14 cellular contexts compared by ENCODE assay signal in genomic region chr1:29201595-29202051, GRCh38. TPM values are rescaled to one million over a fixed set of nuclear protein-coding genes. Genes with fewer than 3 reads are reported as not detected.
DNase-seq lines count a peak whose midpoint lies in the region; ATAC-seq and TF ChIP-seq lines count a peak whose summit lies in the region.
"Had no signal": no experiment of that assay in that cellular context is flagged by ENCODE, and none has a peak within 500 bp of the region (broad histone marks: within the 10 kb centered on the region; RNA-seq: fewer than 3 reads in every experiment).

No MANE protein-coding gene starts in this region.

- WGBS in mesodermal cell (ENCODE audit: insufficient coverage in 2 of 2), 2 experiments: 87 to 100% methylated on average over 4 to 6 of the region's 6 CpGs

- peaks cover 49% of the 10 kb centered on the region for H3K36me3 ChIP-seq in mesodermal cell (ENCODE audit: control insufficient read depth, insufficient read depth, low read length)

- H3K9me3 ChIP-seq in mesodermal cell (ENCODE audit: control insufficient read depth, low read length): no peaks in the 10 kb centered on the region

- H3K27ac Mint-ChIP-seq in stimulated activated naive CD8-positive, alpha-beta T cell treated with anti-CD3 and anti-CD28 coated beads, Interleukin-15, amount 100 ng/mL, for 72 hours: no peak overlapping the region
- peak overlapping the region; percentile 45 for H3K27ac Mint-ChIP-seq in activated naive CD8-positive, alpha-beta T cell treated with anti-CD3 and anti-CD28 coated beads, Interleukin-2, amount 50 U/mL, for 24 hours
- H3K27ac Mint-ChIP-seq: activated naive CD4-positive, alpha-beta T cell treated with anti-CD3 and anti-CD28 coated beads, Interleukin-2, amount 10 ng/mL, durations not matched to agents 7 days and 5 days; GM23338; memory B cell; T-helper 1 cell treated with Interleukin-12 subunit alpha and Interleukin-12 subunit beta and Interleukin-4 antibody, amounts not matched to agents 30 μg/mL and 1 μg/mL, for 36 hours had no signal

- peaks cover 18% of the 10 kb centered on the region for H3K4me1 Mint-ChIP-seq in stimulated activated naive CD8-positive, alpha-beta T cell treated with anti-CD3 and anti-CD28 coated beads, Interleukin-15, amount 100 ng/mL, for 72 hours
- peaks cover 17% of the 10 kb centered on the region for H3K4me1 Mint-ChIP-seq in activated naive CD8-positive, alpha-beta T cell treated with anti-CD3 and anti-CD28 coated beads, Interleukin-2, amount 50 U/mL, for 24 hours

- TF ChIP-seq CTCF in GM20000 (IDR thresholded peaks at IDR 0.05; ENCODE audit: extremely low read depth, missing control alignments): no peak

- peak; percentile 17 for ATAC-seq in stimulated activated naive CD8-positive, alpha-beta T cell treated with anti-CD3 and anti-CD28 coated beads, Interleukin-15, Interleukin-2, amounts not matched to agents 100 U/mL and 50 U/mL, for 24 hours
- no peak for ATAC-seq in stimulated activated naive CD8-positive, alpha-beta T cell treated with anti-CD3 and anti-CD28 coated beads, Interleukin-15, amount 100 ng/mL, for 72 hours
- ATAC-seq in activated naive CD8-positive, alpha-beta T cell treated with anti-CD3 and anti-CD28 coated beads, Interleukin-2, amount 50 U/mL, for 24 hours: peak; percentile 16
- ATAC-seq in HG02610 (IDR thresholded peaks at IDR 0.05; ENCODE audit: unreplicated experiment) (no peak), HG03457 (IDR thresholded peaks at IDR 0.05; ENCODE audit: unreplicated experiment) (no peak), GM18520 (IDR thresholded peaks at IDR 0.05; ENCODE audit: unreplicated experiment) (no peak)
- ATAC-seq: GM23338 had no signal

- no peak for DNase-seq in stimulated activated naive CD8-positive, alpha-beta T cell treated with anti-CD3 and anti-CD28 coated beads, Interleukin-15, Interleukin-2, amounts not matched to agents 100 U/mL and 50 U/mL, for 24 hours
- no peak for DNase-seq in stimulated activated naive CD8-positive, alpha-beta T cell treated with anti-CD3 and anti-CD28 coated beads, Interleukin-15, amount 100 ng/mL, for 72 hours
- no peak for DNase-seq in activated naive CD8-positive, alpha-beta T cell treated with anti-CD3 and anti-CD28 coated beads, Interleukin-2, amount 50 U/mL, for 24 hours
- DNase-seq in GM20000 (ENCODE audit: low spot score): no peak
- DNase-seq: activated naive CD4-positive, alpha-beta T cell treated with anti-CD3 and anti-CD28 coated beads, Interleukin-2, amount 10 ng/mL, durations not matched to agents 7 days and 5 days; NCI-H1092 treated with DMSO at 0.1 percent for 48 hours; NCI-H226 had no signal

- peaks cover 26% of the 10 kb centered on the region for H3K36me3 Mint-ChIP-seq in activated naive CD8-positive, alpha-beta T cell treated with anti-CD3 and anti-CD28 coated beads, Interleukin-2, amount 50 U/mL, for 24 hours (ENCODE audit: low read depth)

- H3K4me3 Mint-ChIP-seq in stimulated activated naive CD8-positive, alpha-beta T cell treated with anti-CD3 and anti-CD28 coated beads, Interleukin-15, amount 100 ng/mL, for 72 hours: no peak overlapping the region
- H3K4me3 Mint-ChIP-seq in activated naive CD8-positive, alpha-beta T cell treated with anti-CD3 and anti-CD28 coated beads, Interleukin-2, amount 50 U/mL, for 24 hours: no peak overlapping the region
- H3K4me3 Mint-ChIP-seq: activated naive CD4-positive, alpha-beta T cell treated with anti-CD3 and anti-CD28 coated beads, Interleukin-2, amount 10 ng/mL, durations not matched to agents 7 days and 5 days; GM23338; memory B cell; T-helper 1 cell treated with Interleukin-12 subunit alpha and Interleukin-12 subunit beta and Interleukin-4 antibody, amounts not matched to agents 30 μg/mL and 1 μg/mL, for 36 hours had no signal

- H3K27me3 Mint-ChIP-seq in stimulated activated naive CD8-positive, alpha-beta T cell treated with anti-CD3 and anti-CD28 coated beads, Interleukin-15, amount 100 ng/mL, for 72 hours: no peaks in the 10 kb centered on the region
- no peaks in the 10 kb centered on the region for H3K27me3 Mint-ChIP-seq in activated naive CD8-positive, alpha-beta T cell treated with anti-CD3 and anti-CD28 coated beads, Interleukin-2, amount 50 U/mL, for 24 hours
- H3K27me3 Mint-ChIP-seq: activated naive CD4-positive, alpha-beta T cell treated with anti-CD3 and anti-CD28 coated beads, Interleukin-2, amount 10 ng/mL, durations not matched to agents 7 days and 5 days; memory B cell had no signal

- no peaks in the 10 kb centered on the region for H3K9me3 Mint-ChIP-seq in stimulated activated naive CD8-positive, alpha-beta T cell treated with anti-CD3 and anti-CD28 coated beads, Interleukin-15, amount 100 ng/mL, for 72 hours
- H3K9me3 Mint-ChIP-seq in activated naive CD8-positive, alpha-beta T cell treated with anti-CD3 and anti-CD28 coated beads, Interleukin-2, amount 50 U/mL, for 24 hours: no peaks in the 10 kb centered on the region
- H3K9me3 Mint-ChIP-seq: activated naive CD4-positive, alpha-beta T cell treated with anti-CD3 and anti-CD28 coated beads, Interleukin-2, amount 10 ng/mL, durations not matched to agents 7 days and 5 days; GM23338; memory B cell; T-helper 1 cell treated with Interleukin-12 subunit alpha and Interleukin-12 subunit beta and Interleukin-4 antibody, amounts not matched to agents 30 μg/mL and 1 μg/mL, for 36 hours had no signal

- H3K4me3 ChIP-seq in mesodermal cell (ENCODE audit: extremely low read depth, insufficient read depth, low read length, poor library complexity, severe bottlenecking): no peak overlapping the region
- H3K4me3 ChIP-seq: GM23338 had no signal

- peaks cover 32% of the 10 kb centered on the region for H3K4me1 ChIP-seq in mesodermal cell (ENCODE audit: control insufficient read depth, insufficient read depth, low read length, poor library complexity, severe bottlenecking)

- H3K27ac ChIP-seq in mesodermal cell (ENCODE audit: low read depth, low read length, severe bottlenecking): peak overlapping the region; percentile 86

RNA-seq across cellular contexts. Expression of gene SRSF4, which starts 19.9 kb away (rescaled TPM):
- 100 TPM for polyA plus RNA-seq in mesodermal cell (2013, experiment 1 of 2)
- 99.0 TPM for polyA plus RNA-seq in mesodermal cell (2013, experiment 2 of 2)

RNA-seq across cellular contexts. Expression of gene MECR, which starts 29.1 kb away (rescaled TPM):
- polyA plus RNA-seq in mesodermal cell (2013, experiment 1 of 2): 34.0 TPM
- polyA plus RNA-seq in mesodermal cell (2013, experiment 2 of 2): 28.1 TPM

RNA-seq across cellular contexts. Expression of gene PTPRU, which starts 34.7 kb away (rescaled TPM):
- polyA plus RNA-seq in mesodermal cell (2013, experiment 1 of 2): 42.9 TPM
- polyA plus RNA-seq in mesodermal cell (2013, experiment 2 of 2): 30.9 TPM

Comparison
In these comparisons a context has a peak if more than half of its experiments do, and no peak if none do; other contexts are left out.
1. ATAC-seq: peak in stimulated activated naive CD8-positive, alpha-beta T cell treated with anti-CD3 and anti-CD28 coated beads, Interleukin-15, Interleukin-2, amounts not matched to agents 100 U/mL and 50 U/mL, for 24 hours (single experiment) and activated naive CD8-positive, alpha-beta T cell treated with anti-CD3 and anti-CD28 coated beads, Interleukin-2, amount 50 U/mL, for 24 hours (single experiment); none in stimulated activated naive CD8-positive, alpha-beta T cell treated with anti-CD3 and anti-CD28 coated beads, Interleukin-15, amount 100 ng/mL, for 72 hours (single experiment), HG02610 (single experiment), HG03457 (single experiment) and GM18520 (single experiment).